Comparison of ENCODE assay signal across 9 cellular contexts in genomic region chr10:73094249-73094850, GRCh38. TPM values are rescaled to one million over a fixed set of nuclear protein-coding genes. Genes with fewer than 3 reads are reported as not detected.
DNase-seq lines count a peak whose midpoint lies in the region; ATAC-seq and TF ChIP-seq lines count a peak whose summit lies in the region.
"Had no signal": no experiment of that assay in that cellular context is flagged by ENCODE, and none has a peak within 500 bp of the region (broad histone marks: within the 10 kb centered on the region; RNA-seq: fewer than 3 reads in every experiment).

No MANE protein-coding gene starts in this region.

- intact Hi-C loops in lower lobe of right lung (cut with DNase I): no loop called here

- H3K27ac ChIP-seq in HL-60 (replicated peaks) (no peak overlapping the region), lower lobe of right lung (peak overlapping the region; percentile 94)

- DNase-seq in AG09309 (ENCODE audit: low read depth) (no peak), HL-60 (ENCODE audit: low read depth in 1 of 2, low spot score in 1 of 2) (no peak), astrocyte of the hippocampus (ENCODE audit: low read depth, low spot score) (peak; percentile 32), lower lobe of right lung (no peak), GM20000 (ENCODE audit: low spot score) (no peak), NOMO-1 treated with dmso at 0.1 percent for 144 hours (lab: John Stamatoyannopoulos, UW; ENCODE audit: unreplicated experiment) (no peak), OCI-M2 (lab: John Stamatoyannopoulos, UW; ENCODE audit: unreplicated experiment) (no peak)
- DNase-seq: foreskin melanocyte had no signal

- H3K4me3 ChIP-seq in AG09309 (ENCODE audit: control insufficient read depth, low read depth, low read length) (peak overlapping the region; percentile 74), HL-60 (replicated peaks; ENCODE audit: insufficient read depth, low read length) (peak overlapping the region; percentile 80), lower lobe of right lung (peak overlapping the region; percentile 93)

- no peaks in the 10 kb centered on the region for H3K9me3 ChIP-seq in lower lobe of right lung

- no peaks in the 10 kb centered on the region for H3K36me3 ChIP-seq in lower lobe of right lung

- TF ChIP-seq CTCF in AG09309 (IDR thresholded peaks at IDR 0.05; ENCODE audit: control insufficient read depth, insufficient read depth, low read depth, low read length, missing control alignments) (no peak), HL-60 (IDR thresholded peaks at IDR 0.05; ENCODE audit: insufficient read depth, low read length) (no peak), lower lobe of right lung (IDR thresholded peaks at IDR 0.05) (no peak), GM20000 (IDR thresholded peaks at IDR 0.05; ENCODE audit: extremely low read depth, missing control alignments) (no peak)

- ATAC-seq in lower lobe of right lung (no peak), HG03571 (IDR thresholded peaks at IDR 0.05; ENCODE audit: unreplicated experiment) (no peak)

- peaks cover 22% of the 10 kb centered on the region for H3K4me1 ChIP-seq in lower lobe of right lung

- H3K27me3 ChIP-seq in HL-60 (ENCODE audit: insufficient read depth, poor library complexity, severe bottlenecking) (no peaks in the 10 kb centered on the region), lower lobe of right lung (ENCODE audit: low read depth) (no peaks in the 10 kb centered on the region)

RNA-seq across cellular contexts. Expression of gene P4HA1, which starts 2.3 kb away (rescaled TPM):
- 59.9 TPM for total RNA-seq in lower lobe of right lung

RNA-seq across cellular contexts. Expression of gene NUDT13, which starts 15.9 kb away (rescaled TPM):
- 2.8 TPM for total RNA-seq in lower lobe of right lung
